In the genomic region with DNA sequence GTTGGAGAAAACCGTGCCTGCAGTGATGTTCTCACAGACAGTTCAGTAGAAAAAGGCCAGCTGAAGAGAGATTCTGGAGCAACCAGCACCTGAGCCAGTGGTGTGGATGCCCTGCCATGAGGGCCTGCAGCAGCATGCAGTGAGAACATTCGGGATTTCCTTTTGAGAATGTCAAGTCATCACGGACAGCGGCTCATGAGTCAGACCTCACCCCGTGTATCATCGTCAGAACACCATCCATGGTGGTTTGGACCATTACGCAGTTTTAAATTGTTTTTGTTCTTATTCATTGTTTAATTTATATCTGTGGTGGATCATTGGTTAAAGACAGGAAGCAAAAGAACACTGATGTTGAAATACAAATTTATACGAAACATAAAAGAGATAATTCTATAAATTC, we compare ENCODE assay signal across 1 cellular context.
A peak's percentile ranks its signal among the peaks of the same experiment; 100 is the strongest.
TF ChIP-seq lines count a peak whose summit lies in the region.

No MANE protein-coding gene starts in this region.

TF ChIP-seq in K562, 482 proteins besides CTCF, POLR2A, EP300 and RAD21 (continued from another document):
- TF ChIP-seq, protein P1, sequence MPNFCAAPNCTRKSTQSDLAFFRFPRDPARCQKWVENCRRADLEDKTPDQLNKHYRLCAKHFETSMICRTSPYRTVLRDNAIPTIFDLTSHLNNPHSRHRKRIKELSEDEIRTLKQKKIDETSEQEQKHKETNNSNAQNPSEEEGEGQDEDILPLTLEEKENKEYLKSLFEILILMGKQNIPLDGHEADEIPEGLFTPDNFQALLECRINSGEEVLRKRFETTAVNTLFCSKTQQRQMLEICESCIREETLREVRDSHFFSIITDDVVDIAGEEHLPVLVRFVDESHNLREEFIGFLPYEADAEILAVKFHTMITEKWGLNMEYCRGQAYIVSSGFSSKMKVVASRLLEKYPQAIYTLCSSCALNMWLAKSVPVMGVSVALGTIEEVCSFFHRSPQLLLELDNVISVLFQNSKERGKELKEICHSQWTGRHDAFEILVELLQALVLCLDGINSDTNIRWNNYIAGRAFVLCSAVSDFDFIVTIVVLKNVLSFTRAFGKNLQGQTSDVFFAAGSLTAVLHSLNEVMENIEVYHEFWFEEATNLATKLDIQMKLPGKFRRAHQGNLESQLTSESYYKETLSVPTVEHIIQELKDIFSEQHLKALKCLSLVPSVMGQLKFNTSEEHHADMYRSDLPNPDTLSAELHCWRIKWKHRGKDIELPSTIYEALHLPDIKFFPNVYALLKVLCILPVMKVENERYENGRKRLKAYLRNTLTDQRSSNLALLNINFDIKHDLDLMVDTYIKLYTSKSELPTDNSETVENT (CRISPR knock-in tag; IDR thresholded peaks at IDR 0.05), result no peak
- 0 out of 2 replicates have a peak, but pooled peaks have one; percentile 21 for TF ChIP-seq CC2D1A (IDR thresholded peaks at IDR 0.05)
- TF ChIP-seq TBL1XR1 (IDR thresholded peaks at IDR 0.05; ENCODE audit: low read length in 2 of 2), result no peak
- no peak for TF ChIP-seq ZNF324 (CRISPR knock-in tag; IDR thresholded peaks at IDR 0.05)
- TF ChIP-seq, protein P2, sequence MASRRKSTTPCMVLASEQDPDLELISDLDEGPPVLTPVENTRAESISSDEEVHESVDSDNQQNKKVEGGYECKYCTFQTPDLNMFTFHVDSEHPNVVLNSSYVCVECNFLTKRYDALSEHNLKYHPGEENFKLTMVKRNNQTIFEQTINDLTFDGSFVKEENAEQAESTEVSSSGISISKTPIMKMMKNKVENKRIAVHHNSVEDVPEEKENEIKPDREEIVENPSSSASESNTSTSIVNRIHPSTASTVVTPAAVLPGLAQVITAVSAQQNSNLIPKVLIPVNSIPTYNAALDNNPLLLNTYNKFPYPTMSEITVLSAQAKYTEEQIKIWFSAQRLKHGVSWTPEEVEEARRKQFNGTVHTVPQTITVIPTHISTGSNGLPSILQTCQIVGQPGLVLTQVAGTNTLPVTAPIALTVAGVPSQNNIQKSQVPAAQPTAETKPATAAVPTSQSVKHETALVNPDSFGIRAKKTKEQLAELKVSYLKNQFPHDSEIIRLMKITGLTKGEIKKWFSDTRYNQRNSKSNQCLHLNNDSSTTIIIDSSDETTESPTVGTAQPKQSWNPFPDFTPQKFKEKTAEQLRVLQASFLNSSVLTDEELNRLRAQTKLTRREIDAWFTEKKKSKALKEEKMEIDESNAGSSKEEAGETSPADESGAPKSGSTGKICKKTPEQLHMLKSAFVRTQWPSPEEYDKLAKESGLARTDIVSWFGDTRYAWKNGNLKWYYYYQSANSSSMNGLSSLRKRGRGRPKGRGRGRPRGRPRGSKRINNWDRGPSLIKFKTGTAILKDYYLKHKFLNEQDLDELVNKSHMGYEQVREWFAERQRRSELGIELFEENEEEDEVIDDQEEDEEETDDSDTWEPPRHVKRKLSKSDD (conservative IDR thresholded peaks at IDR 0.05; ENCODE audit: low read length), result no peak
- no peak for TF ChIP-seq SREBF1 (IDR thresholded peaks at IDR 0.05; ENCODE audit: borderline replicate concordance, low read depth, low read length)
- no peak for TF ChIP-seq PCBP1 (IDR thresholded peaks at IDR 0.05; ENCODE audit: low read depth, low read length, poor library complexity, severe bottlenecking)
- no peak for TF ChIP-seq ERF (CRISPR knock-in tag; IDR thresholded peaks at IDR 0.05)
- TF ChIP-seq XRCC3 (IDR thresholded peaks at IDR 0.05), result no peak
- TF ChIP-seq MAFK (IDR thresholded peaks at IDR 0.05; ENCODE audit: low read length), result peak; percentile 25; the same call in 1 of the 2 replicates
- TF ChIP-seq CBX8 (IDR thresholded peaks at IDR 0.05; ENCODE audit: borderline replicate concordance, extremely low read depth, low read depth, low read length, poor library complexity, severe bottlenecking), result no peak
- no peak for TF ChIP-seq CBX2 (IDR thresholded peaks at IDR 0.05; ENCODE audit: insufficient read depth, low read length, poor library complexity, severe bottlenecking)
